8 cellular contexts compared by ENCODE assay signal in the genomic region with DNA sequence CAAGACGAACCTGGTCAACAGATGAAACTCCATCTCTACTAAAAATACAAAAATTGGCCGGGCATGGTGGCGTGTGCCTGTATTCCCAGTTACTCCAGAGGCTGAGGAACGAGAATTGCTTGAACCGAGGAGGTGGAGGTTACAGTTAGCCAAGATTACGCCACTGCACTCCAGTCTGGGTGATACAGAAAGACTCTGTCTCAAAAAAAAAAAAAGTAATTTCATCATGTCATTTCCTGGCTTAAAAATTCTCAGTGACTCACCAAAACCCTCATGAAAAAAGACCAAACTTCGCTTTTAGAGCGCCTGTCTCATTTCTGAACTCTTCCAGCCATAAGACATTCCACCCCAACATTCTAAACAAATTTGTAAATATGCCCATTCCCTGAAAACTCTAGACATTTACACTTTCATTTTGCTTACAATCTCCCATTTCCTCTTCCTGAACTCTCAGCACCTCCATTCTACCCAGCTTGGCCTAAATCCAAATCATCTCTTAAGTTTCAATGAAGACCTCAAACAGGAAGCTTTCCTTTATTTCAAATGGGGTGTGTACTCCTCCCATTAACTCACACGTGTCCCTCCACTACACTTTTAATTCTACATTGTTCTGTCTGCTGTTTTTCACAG. TPM values are rescaled to one million over a fixed set of nuclear protein-coding genes. Genes with fewer than 3 reads are reported as not detected.
DNase-seq lines count a peak whose midpoint lies in the region; ATAC-seq and TF ChIP-seq lines count a peak whose summit lies in the region.

No MANE protein-coding gene starts in this region.

- intact Hi-C loops in activated CD8-positive, alpha-beta T cell treated with anti-CD3 and anti-CD28 coated beads for 36 hours (cut with micrococcal nuclease), result no loop called here
- intact Hi-C loops in left ventricle myocardium inferior (cut with micrococcal nuclease), result no loop called here

- POLR2A ChIA-PET in activated CD8-positive, alpha-beta T cell treated with anti-CD3 and anti-CD28 coated beads for 36 hours (lab: Charles Lee), result no interaction called here
- POLR2A ChIA-PET in GM10248 (lab: Yijun Ruan, JAX), result no interaction called here

- peaks cover 6% of the 10 kb centered on the region for H3K4me1 ChIP-seq in left ventricle myocardium inferior

- H3K27ac ChIP-seq in left ventricle myocardium inferior (replicated peaks), result peak overlapping the region; percentile 69

- H3K27ac Mint-ChIP-seq in activated CD8-positive, alpha-beta T cell treated with anti-CD3 and anti-CD28 coated beads for 36 hours, result peak overlapping the region; percentile 88

- ATAC-seq in activated CD8-positive, alpha-beta T cell treated with anti-CD3 and anti-CD28 coated beads for 36 hours, result peak; percentile 74
- ATAC-seq in HG03354 (IDR thresholded peaks at IDR 0.05; ENCODE audit: poor library complexity, severe bottlenecking, unreplicated experiment) (no peak), GM19452 (IDR thresholded peaks at IDR 0.05; ENCODE audit: unreplicated experiment) (no peak)

- H3K36me3 ChIP-seq in left ventricle myocardium inferior, result no peaks in the 10 kb centered on the region

- in situ Hi-C loops in ACHN (cut with HindIII; ENCODE audit: low pct_ligation_motif_present, low pct_unique_long_range_greater_than_20kb, low sequenced_read_pairs), result no loop called here

- no peaks in the 10 kb centered on the region for H3K9me3 Mint-ChIP-seq in activated CD8-positive, alpha-beta T cell treated with anti-CD3 and anti-CD28 coated beads for 36 hours

- peaks cover 2% of the 10 kb centered on the region for H3K9me3 ChIP-seq in left ventricle myocardium inferior (replicated peaks)

- no peaks in the 10 kb centered on the region for H3K27me3 ChIP-seq in left ventricle myocardium inferior (ENCODE audit: low read depth)

- H3K27me3 Mint-ChIP-seq in activated CD8-positive, alpha-beta T cell treated with anti-CD3 and anti-CD28 coated beads for 36 hours, result no peaks in the 10 kb centered on the region

- DNase-seq in ACHN (peak; percentile 79), HK-2 (ENCODE audit: unreplicated experiment) (peak; percentile 38), left ventricle myocardium inferior (no peak), GM10248 (ENCODE audit: extremely low spot score) (no peak)
- DNase-seq in activated CD8-positive, alpha-beta T cell treated with anti-CD3 and anti-CD28 coated beads for 36 hours, result peak; percentile 11
- no peak for DNase-seq in stimulated activated CD8-positive, alpha-beta memory T cell treated with anti-CD3 and anti-CD28 coated beads, Interleukin-4, amount 100 ng/mL, for 48 hours

- no peak for TF ChIP-seq CTCF in activated CD8-positive, alpha-beta T cell treated with anti-CD3 and anti-CD28 coated beads for 36 hours (IDR thresholded peaks at IDR 0.05)
- no peak for TF ChIP-seq CTCF in left ventricle myocardium inferior (IDR thresholded peaks at IDR 0.05; ENCODE audit: borderline replicate concordance)
- no peak for TF ChIP-seq CTCF in GM10248 (IDR thresholded peaks at IDR 0.05; ENCODE audit: control extremely low read depth, extremely low read depth, low read depth, missing control alignments)

- CTCF ChIA-PET in activated CD8-positive, alpha-beta T cell treated with anti-CD3 and anti-CD28 coated beads for 36 hours (lab: Charles Lee), result no interaction called here
- CTCF ChIA-PET in GM10248 (lab: Yijun Ruan, JAX), result no interaction called here

- peaks cover 14% of the 10 kb centered on the region for H3K4me1 Mint-ChIP-seq in activated CD8-positive, alpha-beta T cell treated with anti-CD3 and anti-CD28 coated beads for 36 hours (ENCODE audit: low read depth)

- no peaks in the 10 kb centered on the region for H3K36me3 Mint-ChIP-seq in activated CD8-positive, alpha-beta T cell treated with anti-CD3 and anti-CD28 coated beads for 36 hours (ENCODE audit: low read depth)

- H3K4me3 Mint-ChIP-seq in activated CD8-positive, alpha-beta T cell treated with anti-CD3 and anti-CD28 coated beads for 36 hours, result peak overlapping the region; percentile 13

- peak overlapping the region; percentile 16 for H3K4me3 ChIP-seq in left ventricle myocardium inferior

RNA-seq across cellular contexts. Expression of gene PRRC2C, which starts 50.5 kb away (rescaled TPM):
- 100 to 1,000 TPM; 229 to 238 TPM for total RNA-seq in activated CD8-positive, alpha-beta T cell treated with anti-CD3 and anti-CD28 coated beads for 36 hours
- total RNA-seq in left ventricle myocardium inferior, result 45.8 TPM

Comparison
In these comparisons a context has a peak if more than half of its experiments do, and no peak if none do; other contexts are left out.
1. DNase-seq: peak in ACHN (single experiment), HK-2 (single experiment) and activated CD8-positive, alpha-beta T cell treated with anti-CD3 and anti-CD28 coated beads for 36 hours (single experiment); none in left ventricle myocardium inferior (single experiment), stimulated activated CD8-positive, alpha-beta memory T cell treated with anti-CD3 and anti-CD28 coated beads, Interleukin-4, amount 100 ng/mL, for 48 hours (single experiment) and GM10248 (single experiment).